18 cellular contexts compared by ENCODE assay signal in genomic region chr20:53298260-53298659, GRCh38.
"Had no signal": no experiment of that assay in that cellular context is flagged by ENCODE, and none has a peak within 500 bp of the region (broad histone marks: within the 10 kb centered on the region; RNA-seq: fewer than 3 reads in every experiment).

No MANE protein-coding gene starts in this region.

- H3K4me2 ChIP-seq: KMS-11 had no signal

- H3K4me1 ChIP-seq: SJSA1 had no signal

- H3K27ac ChIP-seq: KMS-11, SJSA1, SK-N-MC had no signal

- H3K9me3 ChIP-seq: SJSA1 had no signal

- H3K9ac ChIP-seq: KMS-11 had no signal

- DNase-seq: Kasumi-1, MM.1S, NCI-H1092 treated with DMSO at 0.1 percent for 48 hours, NCI-H1436, NCI-H187, NCI-H2029, NCI-H2081 treated with DMSO at 0.1 percent for 48 hours, NCI-H2171, NCI-H226, NCI-H510A, NCI-H774, Right ventricle myocardium superior, RPMI8226, SIG-M5 had no signal

- H3K36me3 ChIP-seq: SJSA1 had no signal

- FAIRE-seq: RCC 7860 had no signal

- H3K4me3 ChIP-seq: SJSA1, SK-N-MC had no signal
